8 cellular contexts compared by ENCODE assay signal in the genomic region with DNA sequence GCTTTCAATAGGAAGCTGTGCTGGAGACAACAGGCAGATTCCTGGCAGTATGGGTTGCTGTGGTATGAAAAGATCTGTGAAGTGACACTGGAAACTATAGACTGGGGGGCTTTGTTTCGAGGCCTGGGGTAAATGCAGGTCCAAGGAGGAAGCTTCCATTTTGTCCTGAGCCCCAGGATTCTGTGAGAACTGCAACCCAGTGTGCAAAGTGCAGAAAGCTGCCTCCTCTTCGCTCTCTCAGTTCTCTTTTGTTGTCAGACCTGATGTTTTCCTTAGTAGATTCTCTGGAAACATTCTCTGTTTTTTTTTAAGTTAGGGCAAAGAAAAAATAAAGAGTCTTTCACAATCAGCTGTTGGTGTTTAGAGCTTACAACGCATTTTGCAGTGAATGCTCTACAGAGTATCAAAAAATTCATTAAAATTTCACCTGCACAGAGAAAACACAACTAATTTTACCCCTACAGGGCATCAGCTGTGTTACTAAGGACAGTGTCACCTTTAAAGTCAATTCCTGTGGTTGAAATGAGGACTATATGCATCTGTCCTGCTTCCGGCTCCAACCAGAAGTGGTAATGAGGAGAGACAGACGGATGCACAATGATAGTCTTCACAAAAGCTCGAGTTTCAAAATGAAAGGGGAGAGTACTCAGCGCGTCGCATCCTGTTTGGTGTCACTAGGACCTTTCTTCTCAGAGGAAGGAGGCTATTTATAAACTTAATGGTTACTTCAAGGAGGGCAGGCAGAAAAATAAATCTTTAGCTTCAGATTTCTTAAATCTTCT.
A peak's percentile ranks its signal among the peaks of the same experiment; 100 is the strongest.
DNase-seq lines count a peak whose midpoint lies in the region; ATAC-seq, FAIRE-seq and TF ChIP-seq lines count a peak whose summit lies in the region.

No MANE protein-coding gene starts in this region.

- POLR2A ChIA-PET in MCF 10A (lab: Yijun Ruan, JAX), result interaction anchor here (0.6 to 0.7 kb wide), 2 partner anchors 103 to 740 kb away, joined by 3 read pairs; no protein-coding TSS in a partner anchor

- H3K4me1 ChIP-seq in MM.1S (ENCODE audit: low read length) (peaks cover 31% of the 10 kb centered on the region), neuronal stem cell (ENCODE audit: control insufficient read depth in 2 of 2, insufficient read depth in 1 of 2, low read depth in 1 of 2, low read length in 2 of 2) (peaks cover 11 to 35% of the 10 kb centered on the region in 2 donors)

- H3K27me3 Mint-ChIP-seq in MCF 10A (ENCODE audit: insufficient read depth, unreplicated experiment), result no peaks in the 10 kb centered on the region

- H3K14ac ChIP-seq in neuronal stem cell (ENCODE audit: low read length), result no peak overlapping the region

- H3K9ac ChIP-seq in MM.1S (ENCODE audit: low read length), result peak overlapping the region; percentile 64
- no peak overlapping the region for H3K9ac ChIP-seq in neuronal stem cell (ENCODE audit: low read depth, low read length, poor library complexity)

- peak; percentile 97 for FAIRE-seq in GM18507 (lab: Jason Lieb, UNC)

- H3K79me2 ChIP-seq in MM.1S (ENCODE audit: low read length), result peaks cover 19% of the 10 kb centered on the region

- no peak overlapping the region for H3K23ac ChIP-seq in neuronal stem cell (ENCODE audit: low read depth, low read length, poor library complexity)

- H3K27me3 ChIP-seq in MM.1S (replicated peaks; ENCODE audit: insufficient read depth, low read length) (no peaks in the 10 kb centered on the region), neuronal stem cell (ENCODE audit: control insufficient read depth in 3 of 3, insufficient read depth in 3 of 3, low read depth in 1 of 3, low read length in 3 of 3) (no peaks in the 10 kb centered on the region)

- H4K91ac ChIP-seq in neuronal stem cell (ENCODE audit: low read depth, low read length, poor library complexity), result no peak overlapping the region

- no peak overlapping the region for H2BK15ac ChIP-seq in neuronal stem cell (ENCODE audit: low read length)

- intact Hi-C loops in MCF 10A (cut with micrococcal nuclease), result no loop called here

- H2AFZ ChIP-seq in MM.1S (ENCODE audit: low read length), result 0 out of 2 replicates have a peak overlapping the region, but pooled peaks have one; percentile 17
- H2AFZ ChIP-seq in neuronal stem cell (ENCODE audit: low read length), result peak overlapping the region; percentile 12

- no peak overlapping the region for H3K4me3 Mint-ChIP-seq in MCF 10A (ENCODE audit: unreplicated experiment)

- no peak overlapping the region for H4K8ac ChIP-seq in neuronal stem cell (ENCODE audit: low read depth, low read length)

- peak; percentile 52 for DNase-seq in GM18507 (ENCODE audit: extremely low spot score, insufficient read length, low read depth)
- DNase-seq in MM.1S, result peak; percentile 95
- peak; percentile 25 for DNase-seq in activated naive CD4-positive, alpha-beta T cell treated with Interleukin-2 at 50 U/mL for 16 hours
- DNase-seq in neuronal stem cell (ENCODE audit: low spot score), result no peak
- DNase-seq in NCI-H526 (lab: John Stamatoyannopoulos, UW), result no peak
- DNase-seq in 8988T, result no peak
- DNase-seq in MCF 10A (ENCODE audit: unreplicated experiment), result no peak

- no TSS peak for BruUV-seq in MCF 10A (replicated peaks; lab: Mats Ljungman, UMichigan)

- H3K4me2 ChIP-seq in MM.1S (ENCODE audit: low read depth, low read length), result peak overlapping the region; percentile 87
- H3K4me2 ChIP-seq in neuronal stem cell (ENCODE audit: insufficient read depth, low read length, poor library complexity, severe bottlenecking), result no peak overlapping the region

- no peak overlapping the region for H2BK12ac ChIP-seq in neuronal stem cell (ENCODE audit: low read length)

- H2BK5ac ChIP-seq in neuronal stem cell (ENCODE audit: low read length), result no peak overlapping the region

- H3F3A ChIP-seq in MM.1S (ENCODE audit: insufficient read depth, low read length), result peaks cover 21% of the 10 kb centered on the region

- H3K9me3 Mint-ChIP-seq in MCF 10A (ENCODE audit: unreplicated experiment), result no peaks in the 10 kb centered on the region

- ATAC-seq in GM21717 (IDR thresholded peaks at IDR 0.05; ENCODE audit: unreplicated experiment), result peak; percentile 98

- H2AK5ac ChIP-seq in neuronal stem cell (ENCODE audit: low read depth, low read length), result no peak overlapping the region

- no peaks in the 10 kb centered on the region for H3K4me1 Mint-ChIP-seq in MCF 10A (ENCODE audit: insufficient read depth, unreplicated experiment)

- H3K9me3 ChIP-seq in MM.1S (replicated peaks; ENCODE audit: insufficient read depth, low read length), result no peaks in the 10 kb centered on the region
- H3K9me3 ChIP-seq in neuronal stem cell (replicated peaks in 1 of 2; ENCODE audit: control insufficient read depth in 2 of 2, insufficient read depth in 1 of 2, low read depth in 1 of 2, low read length in 2 of 2), result no peaks in the 10 kb centered on the region

- H3K36me3 ChIP-seq in MM.1S (replicated peaks; ENCODE audit: insufficient read depth, low read length) (no peaks in the 10 kb centered on the region), neuronal stem cell (replicated peaks in 1 of 2; ENCODE audit: control insufficient read depth in 2 of 2, insufficient read depth in 2 of 2, low read length in 2 of 2) (no peaks in the 10 kb centered on the region)

- no peak for TF ChIP-seq CTCF in MM.1S (IDR thresholded peaks at IDR 0.05; ENCODE audit: low read length)
- TF ChIP-seq CTCF in MCF 10A (IDR thresholded peaks at IDR 0.05; ENCODE audit: unreplicated experiment), result no peak

- no peaks in the 10 kb centered on the region for H3K79me1 ChIP-seq in neuronal stem cell (ENCODE audit: low read depth, low read length)

- no peak overlapping the region for H3K27ac Mint-ChIP-seq in MCF 10A (ENCODE audit: low read depth, unreplicated experiment)

- no peaks in the 10 kb centered on the region for H3K9me2 ChIP-seq in MM.1S (replicated peaks; ENCODE audit: insufficient read depth, low read length)

- no peak overlapping the region for H3K4ac ChIP-seq in neuronal stem cell (ENCODE audit: low read length)

- no peak overlapping the region for H2BK120ac ChIP-seq in neuronal stem cell (ENCODE audit: low read depth, low read length)

- no peak overlapping the region for H3K18ac ChIP-seq in neuronal stem cell (ENCODE audit: low read length)

- CTCF ChIA-PET in MCF 10A (lab: Yijun Ruan, JAX), result interaction anchor here (0.5 to 1.6 kb wide), 4 partner anchors 9 to 188 kb away, joined by 3 to 7 read pairs (median 3); no protein-coding TSS in a partner anchor

- H3K4me3 ChIP-seq in MM.1S (ENCODE audit: low read length) (peak overlapping the region; percentile 51), neuronal stem cell (ENCODE audit: low read length in 2 of 2) (no peak overlapping the region)

- peaks cover 5% of the 10 kb centered on the region for H3K36me3 Mint-ChIP-seq in MCF 10A (ENCODE audit: insufficient read depth, unreplicated experiment)

- no CpG with 5 or more reads among the region's 9 CpGs for WGBS in neuronal stem cell (ENCODE audit: extremely low coverage in 2 of 2, insufficient read length in 2 of 2, insufficient replicate concordance in 1 of 2), 2 donors

- H4K20me1 ChIP-seq in MM.1S (ENCODE audit: insufficient read depth, low read length), result no peaks in the 10 kb centered on the region

- H3K27ac ChIP-seq in MM.1S (ENCODE audit: low read length), result peak overlapping the region; percentile 95
- H3K27ac ChIP-seq in neuronal stem cell (replicated peaks; ENCODE audit: low read length), result no peak overlapping the region

Comparison
In these comparisons a context has a peak if more than half of its experiments do, and no peak if none do; other contexts are left out.
1. DNase-seq: peak in GM18507 (single experiment), MM.1S (single experiment) and activated naive CD4-positive, alpha-beta T cell treated with Interleukin-2 at 50 U/mL for 16 hours (single experiment); none in neuronal stem cell (single experiment), NCI-H526 (0 of 2), 8988T (single experiment) and MCF 10A (single experiment).